ENCODE assay signal across 14 cellular contexts in genomic region chr10:124242365-124242764, GRCh38.
DNase-seq lines count a peak whose midpoint lies in the region; ATAC-seq and TF ChIP-seq lines count a peak whose summit lies in the region.
"Had no signal": no experiment of that assay in that cellular context is flagged by ENCODE, and none has a peak within 500 bp of the region (broad histone marks: within the 10 kb centered on the region; RNA-seq: fewer than 3 reads in every experiment).

No MANE protein-coding gene starts in this region.

- H3K9me3 Mint-ChIP-seq in CD14-positive monocyte, result peaks cover 1 to 12% (median 4%) of the 10 kb centered on the region in 7 donors
- H3K9me3 Mint-ChIP-seq: CD8-positive, alpha-beta memory T cell had no signal

- H3K27ac Mint-ChIP-seq in CD14-positive monocyte, result no peak overlapping the region
- H3K27ac Mint-ChIP-seq: B cell; CD8-positive, alpha-beta memory T cell had no signal

- intact Hi-C loops in CD14-positive monocyte (cut with micrococcal nuclease) (no loop called here), lower lobe of right lung (cut with DNase I) (no loop called here), stomach (cut with DNase I; ENCODE audit: low total_unique reads) (no loop called here)

- H3K4me1 ChIP-seq in BLaER1, result peaks cover 55% of the 10 kb centered on the region
- H3K4me1 ChIP-seq in lower lobe of right lung, result no peaks in the 10 kb centered on the region
- H3K4me1 ChIP-seq in stomach, result no peaks in the 10 kb centered on the region
- H3K4me1 ChIP-seq: Caco-2 had no signal

- H3K36me3 Mint-ChIP-seq in CD14-positive monocyte, result no peaks in the 10 kb centered on the region
- H3K36me3 Mint-ChIP-seq: IgD-negative memory B cell had no signal

- H3K4me3 ChIP-seq in BLaER1 (no peak overlapping the region), lower lobe of right lung (no peak overlapping the region), stomach (no peak overlapping the region)

- H3K9ac ChIP-seq in BLaER1, result no peak overlapping the region

- no peak for TF ChIP-seq EP300 in stomach (IDR thresholded peaks at IDR 0.05)

- TF ChIP-seq POLR2A in stomach (IDR thresholded peaks at IDR 0.05), result no peak

- WGBS in stomach, 5 donors, result 80 to 90% (median 86%) methylated on average over 7 of the region's 7 CpGs

- H3K27me3 Mint-ChIP-seq in CD14-positive monocyte (ENCODE audit: low read depth in 3 of 3), result peaks cover 4 to 8% (median 6%) of the 10 kb centered on the region in 3 donors
- H3K27me3 Mint-ChIP-seq: B cell, IgD-negative memory B cell had no signal

- H3K27ac ChIP-seq in BLaER1 (0 out of 2 replicates have a peak overlapping the region, but pooled peaks have one; percentile 9), lower lobe of right lung (no peak overlapping the region), stomach (no peak overlapping the region)

- H3K4me1 Mint-ChIP-seq in CD14-positive monocyte, result peaks cover 13% of the 10 kb centered on the region
- H3K4me1 Mint-ChIP-seq: CD8-positive, alpha-beta memory T cell had no signal

- H3K4me2 ChIP-seq in BLaER1, result peak overlapping the region; percentile 39; the same call in 1 of the 2 replicates

- no peaks in the 10 kb centered on the region for H3K36me3 ChIP-seq in BLaER1
- no peaks in the 10 kb centered on the region for H3K36me3 ChIP-seq in lower lobe of right lung
- no peaks in the 10 kb centered on the region for H3K36me3 ChIP-seq in stomach

- H3K4me3 Mint-ChIP-seq in CD14-positive monocyte, result no peak overlapping the region
- H3K4me3 Mint-ChIP-seq: B cell; CD8-positive, alpha-beta memory T cell had no signal

- TF ChIP-seq CTCF in CD14-positive monocyte (IDR thresholded peaks at IDR 0.05) (no peak), lower lobe of right lung (IDR thresholded peaks at IDR 0.05) (no peak), stomach (IDR thresholded peaks at IDR 0.05) (no peak)

- H3K27me3 ChIP-seq in BLaER1 (no peaks in the 10 kb centered on the region), lower lobe of right lung (ENCODE audit: low read depth) (no peaks in the 10 kb centered on the region), stomach (peaks cover 0 to 6% (median 0%) of the 10 kb centered on the region in 3 donors)

- DNase-seq in CD14-positive monocyte (ENCODE audit: low spot score), result peak; percentile 30
- peak; percentile 12 for DNase-seq in lower lobe of right lung
- DNase-seq in stomach, result peak; percentile 9
- DNase-seq in SKM-1 (lab: John Stamatoyannopoulos, UW; ENCODE audit: unreplicated experiment), result no peak
- no peak for DNase-seq in HPDE6-E6E7 (ENCODE audit: extremely low spot score)
- DNase-seq: DND-41, GF-D8 had no signal

- H4K20me1 ChIP-seq in BLaER1, result no peaks in the 10 kb centered on the region

- ATAC-seq in lower lobe of right lung (no peak), HG03139 (IDR thresholded peaks at IDR 0.05; ENCODE audit: unreplicated experiment) (no peak)
- ATAC-seq: HCT116 had no signal

- peaks cover 10% of the 10 kb centered on the region for H3K9me3 ChIP-seq in BLaER1
- H3K9me3 ChIP-seq in lower lobe of right lung, result no peaks in the 10 kb centered on the region
- H3K9me3 ChIP-seq in stomach, result peaks cover 0 to 7% (median 0%) of the 10 kb centered on the region in 4 donors
- H3K9me3 ChIP-seq: Caco-2 had no signal

Comparison
In these comparisons a context has a peak if more than half of its experiments do, and no peak if none do; other contexts are left out.
1. DNase-seq: peak in CD14-positive monocyte (single experiment), lower lobe of right lung (single experiment) and stomach (single experiment); none in SKM-1 (single experiment) and HPDE6-E6E7 (single experiment).